In genomic region chr9:35728041-35728971, GRCh38 we compare ENCODE assay signal across 10 cellular contexts. TPM values are rescaled to one million over a fixed set of nuclear protein-coding genes. Genes with fewer than 3 reads are reported as not detected.
DNase-seq lines count a peak whose midpoint lies in the region; ATAC-seq and TF ChIP-seq lines count a peak whose summit lies in the region.
"Had no signal": no experiment of that assay in that cellular context is flagged by ENCODE, and none has a peak within 500 bp of the region (broad histone marks: within the 10 kb centered on the region; RNA-seq: fewer than 3 reads in every experiment).

No MANE protein-coding gene starts in this region.

- H3K4me3 ChIP-seq in AG04450 (ENCODE audit: low read depth, low read length) (peak overlapping the region; percentile 98), muscle layer of duodenum (ENCODE audit: low read depth in 1 of 2, low read length in 2 of 2) (peak overlapping the region; percentile 77 to 90), upper lobe of right lung (peak overlapping the region; percentile 64)

- H3K4me1 Mint-ChIP-seq in glutamatergic neuron (ENCODE audit: low read depth, unreplicated experiment): peaks cover 7% of the 10 kb centered on the region

- TF ChIP-seq CTCF in AG04450 (IDR thresholded peaks at IDR 0.05; ENCODE audit: low read depth, low read length): no peak
- no peak for TF ChIP-seq CTCF in upper lobe of right lung (IDR thresholded peaks at IDR 0.05)
- no peak for TF ChIP-seq CTCF in glutamatergic neuron (IDR thresholded peaks at IDR 0.05; ENCODE audit: partially characterized antibody, unreplicated experiment)

- intact Hi-C loops in upper lobe of right lung (cut with DNase I): no loop called here

- H3K9me3 Mint-ChIP-seq in glutamatergic neuron (ENCODE audit: unreplicated experiment): no peaks in the 10 kb centered on the region
- H3K9me3 Mint-ChIP-seq: nephron had no signal

- POLR2A ChIA-PET in AG04450 (lab: Yijun Ruan, JAX): interaction anchor here (0.5 to 4.4 kb wide), 25 partner anchors 8 to 218 kb away, joined by 3 to 101 read pairs (median 5); partner anchors contain the start of genes ARHGEF39, CCDC107, GBA2 and HINT2

- peaks cover 2% of the 10 kb centered on the region for H3K27me3 Mint-ChIP-seq in glutamatergic neuron (ENCODE audit: unreplicated experiment)

- H3K27me3 ChIP-seq in AG04450 (ENCODE audit: control insufficient read depth, insufficient read depth, low read length): no peaks in the 10 kb centered on the region
- no peaks in the 10 kb centered on the region for H3K27me3 ChIP-seq in muscle layer of duodenum (ENCODE audit: low read depth, low read length)
- no peaks in the 10 kb centered on the region for H3K27me3 ChIP-seq in upper lobe of right lung

- peaks cover 35 to 52% of the 10 kb centered on the region in 2 donors for H3K4me1 ChIP-seq in muscle layer of duodenum (ENCODE audit: control insufficient read depth in 1 of 2, insufficient read depth in 2 of 2, low read length in 2 of 2)
- peaks cover 56% of the 10 kb centered on the region for H3K4me1 ChIP-seq in upper lobe of right lung

- H3K36me3 Mint-ChIP-seq in glutamatergic neuron (ENCODE audit: unreplicated experiment): no peaks in the 10 kb centered on the region

- ATAC-seq in GM21447 (IDR thresholded peaks at IDR 0.05; ENCODE audit: unreplicated experiment) (peak; percentile 20), SK-N-SH treated with all-trans-retinoic acid at 6 μM for 48 hours (peak; percentile 18), upper lobe of right lung (peak; percentile 4)

- H3K9me3 ChIP-seq in AG04450 (ENCODE audit: control insufficient read depth, insufficient read depth, low read length): no peaks in the 10 kb centered on the region; the same call in 1 of the 2 replicates
- H3K9me3 ChIP-seq in muscle layer of duodenum (ENCODE audit: control insufficient read depth in 1 of 2, low read length in 2 of 2): no peaks in the 10 kb centered on the region
- no peaks in the 10 kb centered on the region for H3K9me3 ChIP-seq in upper lobe of right lung
- H3K9me3 ChIP-seq: HAP-1 had no signal

- H3K27ac ChIP-seq in AG04450 (ENCODE audit: low read depth, low read length) (peak overlapping the region; percentile 98), muscle layer of duodenum (ENCODE audit: low read length) (peak overlapping the region; percentile 97), upper lobe of right lung (peak overlapping the region; percentile 96)

- H3K36me3 ChIP-seq in muscle layer of duodenum (ENCODE audit: control insufficient read depth in 1 of 2, insufficient read depth in 2 of 2, low read length in 2 of 2) (peaks cover 23 to 29% of the 10 kb centered on the region in 2 donors), upper lobe of right lung (peaks cover 31% of the 10 kb centered on the region)

- peak; percentile 74 for DNase-seq in AG04450 (ENCODE audit: low read depth, low spot score)
- peak; percentile 82 to 95 for DNase-seq in erythroblast (lab: John Stamatoyannopoulos, UW)
- peak; percentile 82 for DNase-seq in upper lobe of right lung
- no peak for DNase-seq in middle frontal gyrus (ENCODE audit: extremely low spot score, low spot score)
- DNase-seq in glutamatergic neuron: no peak

- TF ChIP-seq POLR2A in erythroblast (IDR thresholded peaks at IDR 0.05; ENCODE audit: low read length): peak; percentile 47

- no peak overlapping the region for H3K27ac Mint-ChIP-seq in glutamatergic neuron (ENCODE audit: unreplicated experiment)
- H3K27ac Mint-ChIP-seq: nephron had no signal

- CTCF ChIA-PET in AG04450 (lab: Charles Lee): interaction anchor here (0.5 to 5.8 kb wide), 16 partner anchors 8 to 183 kb away, joined by 3 to 35 read pairs (median 5); partner anchors contain the start of genes ARHGEF39, CCDC107 and RMRP

- no peak overlapping the region for H3K4me3 Mint-ChIP-seq in glutamatergic neuron (ENCODE audit: unreplicated experiment)
- H3K4me3 Mint-ChIP-seq: nephron had no signal

TF ChIP-seq in SK-N-SH treated with all-trans-retinoic acid at 6 μM for 48 hours, 23 proteins besides CTCF, POLR2A, EP300 and RAD21:
- TF ChIP-seq PATZ1 (CRISPR knock-in tag; IDR thresholded peaks at IDR 0.05; ENCODE audit: borderline replicate concordance) (peak; percentile 74; the same call in 1 of the 2 replicates), ESRRG (CRISPR knock-in tag; IDR thresholded peaks at IDR 0.05) (no peak)

RNA-seq across cellular contexts. Expression of gene TLN1, which starts 3.7 kb away (rescaled TPM):
- 165 and 224 TPM in 2 replicates for polyA plus RNA-seq in AG04450 (2011; rRNA removed)
- polyA minus RNA-seq in AG04450 (2011; rRNA and poly(A)+ RNA removed): 900 and 1,135 TPM in 2 replicates
- total RNA-seq in upper lobe of right lung: 439 TPM
- total RNA-seq in glutamatergic neuron (ENCODE audit: unreplicated experiment): 56.2 TPM

RNA-seq across cellular contexts. Expression of gene CREB3, which starts 4.2 kb away (rescaled TPM):
- polyA plus RNA-seq in AG04450 (2011; rRNA removed): 51.1 and 58.1 TPM in 2 replicates
- 32.5 and 41.9 TPM in 2 replicates for polyA minus RNA-seq in AG04450 (2011; rRNA and poly(A)+ RNA removed)
- total RNA-seq in upper lobe of right lung (34.9 TPM), glutamatergic neuron (ENCODE audit: unreplicated experiment) (32.0 TPM)

RNA-seq across cellular contexts. Expression of gene GBA2, which starts 20.7 kb away (rescaled TPM):
- polyA plus RNA-seq in AG04450 (2011; rRNA removed): 32.9 and 34.7 TPM in 2 replicates
- 37.4 and 47.3 TPM in 2 replicates for polyA minus RNA-seq in AG04450 (2011; rRNA and poly(A)+ RNA removed)
- total RNA-seq in upper lobe of right lung (99.1 TPM), glutamatergic neuron (ENCODE audit: unreplicated experiment) (287 TPM)

RNA-seq across cellular contexts. Expression of gene RGP1, which starts 20.8 kb away (rescaled TPM):
- polyA plus RNA-seq in AG04450 (2011; rRNA removed): 20.2 and 20.7 TPM in 2 replicates
- 26.2 and 29.1 TPM in 2 replicates for polyA minus RNA-seq in AG04450 (2011; rRNA and poly(A)+ RNA removed)
- total RNA-seq in upper lobe of right lung (34.6 TPM), glutamatergic neuron (ENCODE audit: unreplicated experiment) (44.0 TPM)

RNA-seq across cellular contexts. Expression of gene MSMP, which starts 25.8 kb away (rescaled TPM):
- polyA plus RNA-seq in AG04450 (2011; rRNA removed): not detected in 2 replicates
- polyA minus RNA-seq in AG04450 (2011; rRNA and poly(A)+ RNA removed): not detected in 2 replicates
- total RNA-seq in upper lobe of right lung (not detected), glutamatergic neuron (ENCODE audit: unreplicated experiment) (not detected)

Comparison
In these comparisons a context has a peak if more than half of its experiments do, and no peak if none do; other contexts are left out.
1. DNase-seq: peak in AG04450 (single experiment), erythroblast (2 of 2) and upper lobe of right lung (single experiment); none in middle frontal gyrus (single experiment) and glutamatergic neuron (single experiment).
2. Peak in every context shown above with its lines, with median percentiles within 50 percentile points of each other: H3K27ac ChIP-seq, H3K4me3 ChIP-seq and ATAC-seq.